In the genomic region with DNA sequence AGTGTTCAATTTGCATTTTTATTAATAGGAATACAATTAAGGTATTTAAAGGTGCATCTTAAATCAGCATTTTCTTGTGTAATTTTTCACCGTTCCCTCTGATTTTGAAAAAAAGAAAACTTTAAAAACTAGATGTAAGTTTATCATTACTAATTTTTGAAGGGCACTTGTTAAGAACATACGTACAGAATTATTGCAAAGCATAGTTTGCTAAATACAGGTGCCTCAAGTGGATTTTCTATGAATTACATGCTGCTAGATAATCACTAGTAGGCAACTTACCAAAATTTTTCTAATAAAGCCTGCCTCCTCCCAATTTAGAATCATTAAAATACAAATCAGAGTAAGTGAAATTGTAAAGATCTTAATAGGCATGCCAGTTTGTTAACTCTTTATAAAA, we compare ENCODE assay signal across 10 cellular contexts. TPM values are rescaled to one million over a fixed set of nuclear protein-coding genes. Genes with fewer than 3 reads are reported as not detected.
DNase-seq lines count a peak whose midpoint lies in the region; ATAC-seq and TF ChIP-seq lines count a peak whose summit lies in the region.
"Had no signal": no experiment of that assay in that cellular context is flagged by ENCODE, and none has a peak within 500 bp of the region (broad histone marks: within the 10 kb centered on the region; RNA-seq: fewer than 3 reads in every experiment).

No MANE protein-coding gene starts in this region.

- DNase-seq in natural killer cell (no peak), fibroblast of mammary gland (ENCODE audit: low read depth) (no peak), T-cell (no peak)
- DNase-seq in natural killer cell treated with Interleukin-12 subunit alpha and Interleukin-12 subunit beta and Interleukin-15 and Interleukin-18, amount 100 ng/mL, for 72 hours (ENCODE audit: low spot score): no peak
- no peak for DNase-seq in stimulated activated effector memory CD8-positive, alpha-beta T cell treated with anti-CD3 and anti-CD28 coated beads, Interleukin-12 subunit alpha, Interleukin-12 subunit beta, amount 100 ng/mL, for 72 hours (ENCODE audit: low spot score in 2 of 2)
- DNase-seq in activated CD4-positive, CD25-positive, alpha-beta regulatory T cell (lab: John Stamatoyannopoulos, UW): no peak
- DNase-seq: DMS79, left ventricle myocardium superior had no signal

- no peaks in the 10 kb centered on the region for H3K9me2 ChIP-seq in Loucy (replicated peaks; ENCODE audit: low read depth, low read length)

- H3K27ac Mint-ChIP-seq in natural killer cell (no peak overlapping the region), T-cell (no peak overlapping the region)
- no peak overlapping the region for H3K27ac Mint-ChIP-seq in natural killer cell treated with Interleukin-12 subunit alpha and Interleukin-12 subunit beta and Interleukin-15 and Interleukin-18, amount 100 ng/mL, for 72 hours
- H3K27ac Mint-ChIP-seq in stimulated activated effector memory CD8-positive, alpha-beta T cell treated with anti-CD3 and anti-CD28 coated beads, Interleukin-12 subunit alpha, Interleukin-12 subunit beta, amount 100 ng/mL, for 72 hours: no peak overlapping the region

- no peaks in the 10 kb centered on the region for H3F3A ChIP-seq in Loucy (ENCODE audit: low read depth)

- intact Hi-C loops in natural killer cell (cut with micrococcal nuclease): no loop called here

- H3K36me3 Mint-ChIP-seq in natural killer cell (no peaks in the 10 kb centered on the region), T-cell (no peaks in the 10 kb centered on the region)
- H3K36me3 Mint-ChIP-seq in natural killer cell treated with Interleukin-12 subunit alpha and Interleukin-12 subunit beta and Interleukin-15 and Interleukin-18, amount 100 ng/mL, for 72 hours: no peaks in the 10 kb centered on the region
- no peaks in the 10 kb centered on the region for H3K36me3 Mint-ChIP-seq in stimulated activated effector memory CD8-positive, alpha-beta T cell treated with anti-CD3 and anti-CD28 coated beads, Interleukin-12 subunit alpha, Interleukin-12 subunit beta, amount 100 ng/mL, for 72 hours

- H3K9me3 Mint-ChIP-seq in natural killer cell (no peaks in the 10 kb centered on the region), T-cell (no peaks in the 10 kb centered on the region)
- H3K9me3 Mint-ChIP-seq in natural killer cell treated with Interleukin-12 subunit alpha and Interleukin-12 subunit beta and Interleukin-15 and Interleukin-18, amount 100 ng/mL, for 72 hours: no peaks in the 10 kb centered on the region
- no peaks in the 10 kb centered on the region for H3K9me3 Mint-ChIP-seq in stimulated activated effector memory CD8-positive, alpha-beta T cell treated with anti-CD3 and anti-CD28 coated beads, Interleukin-12 subunit alpha, Interleukin-12 subunit beta, amount 100 ng/mL, for 72 hours

- H3K79me2 ChIP-seq in Loucy (ENCODE audit: insufficient read depth, low read length): no peaks in the 10 kb centered on the region

- TF ChIP-seq CTCF in natural killer cell (IDR thresholded peaks at IDR 0.05) (peak; percentile 10), Loucy (conservative IDR thresholded peaks at IDR 0.05; ENCODE audit: low read length) (peak; percentile 35; the same call in 1 of the 2 replicates), fibroblast of mammary gland (conservative IDR thresholded peaks at IDR 0.05; ENCODE audit: control insufficient read depth, insufficient read depth, low read depth, low read length) (peak; percentile 30)

- H3K4me3 Mint-ChIP-seq in natural killer cell (no peak overlapping the region), T-cell (no peak overlapping the region)
- no peak overlapping the region for H3K4me3 Mint-ChIP-seq in natural killer cell treated with Interleukin-12 subunit alpha and Interleukin-12 subunit beta and Interleukin-15 and Interleukin-18, amount 100 ng/mL, for 72 hours
- H3K4me3 Mint-ChIP-seq in stimulated activated effector memory CD8-positive, alpha-beta T cell treated with anti-CD3 and anti-CD28 coated beads, Interleukin-12 subunit alpha, Interleukin-12 subunit beta, amount 100 ng/mL, for 72 hours: no peak overlapping the region

- no peak overlapping the region for H3K4me2 ChIP-seq in Loucy (ENCODE audit: low read depth, low read length, poor library complexity, severe bottlenecking)

- H4K20me1 ChIP-seq in Loucy (ENCODE audit: insufficient read depth, low read length, poor library complexity, severe bottlenecking): no peaks in the 10 kb centered on the region

- H3K36me3 ChIP-seq in Loucy (ENCODE audit: insufficient read depth, low read length): no peaks in the 10 kb centered on the region

- POLR2A ChIA-PET in T-cell (lab: Charles Lee): no interaction called here

- no peaks in the 10 kb centered on the region for H3K27me3 ChIP-seq in Loucy (ENCODE audit: insufficient read depth, low read length, poor library complexity, severe bottlenecking)

- no peaks in the 10 kb centered on the region for H3K4me1 ChIP-seq in Loucy (ENCODE audit: insufficient read depth, low read length, poor library complexity, severe bottlenecking)

- H3K27me3 Mint-ChIP-seq in natural killer cell (ENCODE audit: low read depth in 2 of 2): no peaks in the 10 kb centered on the region
- H3K27me3 Mint-ChIP-seq in natural killer cell treated with Interleukin-12 subunit alpha and Interleukin-12 subunit beta and Interleukin-15 and Interleukin-18, amount 100 ng/mL, for 72 hours: peaks cover 0 to 2% of the 10 kb centered on the region in 2 donors
- H3K27me3 Mint-ChIP-seq in T-cell: no peaks in the 10 kb centered on the region

- CTCF ChIA-PET in T-cell (lab: Charles Lee): no interaction called here

- H2AFZ ChIP-seq in Loucy (ENCODE audit: low read length): no peak overlapping the region

- no peak overlapping the region for H3K9ac ChIP-seq in Loucy (ENCODE audit: low read depth, low read length, poor library complexity, severe bottlenecking)

- no peak overlapping the region for H3K4me3 ChIP-seq in Loucy (ENCODE audit: low read length, poor library complexity, severe bottlenecking)
- no peak overlapping the region for H3K4me3 ChIP-seq in fibroblast of mammary gland (ENCODE audit: control insufficient read depth, low read depth, low read length)

- H3K9me3 ChIP-seq in Loucy (ENCODE audit: insufficient read depth, low read depth, low read length): no peaks in the 10 kb centered on the region

- H3K4me1 Mint-ChIP-seq in natural killer cell: no peaks in the 10 kb centered on the region
- no peaks in the 10 kb centered on the region for H3K4me1 Mint-ChIP-seq in natural killer cell treated with Interleukin-12 subunit alpha and Interleukin-12 subunit beta and Interleukin-15 and Interleukin-18, amount 100 ng/mL, for 72 hours (ENCODE audit: low read depth in 2 of 2)
- peaks cover 19 to 32% (median 21%) of the 10 kb centered on the region in 3 donors for H3K4me1 Mint-ChIP-seq in T-cell
- no peaks in the 10 kb centered on the region for H3K4me1 Mint-ChIP-seq in stimulated activated effector memory CD8-positive, alpha-beta T cell treated with anti-CD3 and anti-CD28 coated beads, Interleukin-12 subunit alpha, Interleukin-12 subunit beta, amount 100 ng/mL, for 72 hours

- no peak for ATAC-seq in natural killer cell
- no peak for ATAC-seq in natural killer cell treated with Interleukin-12 subunit alpha and Interleukin-12 subunit beta and Interleukin-15 and Interleukin-18, amount 100 ng/mL, for 72 hours
- ATAC-seq in T-cell (replicated peaks in 1 of 4): no peak
- ATAC-seq in stimulated activated effector memory CD8-positive, alpha-beta T cell treated with anti-CD3 and anti-CD28 coated beads, Interleukin-12 subunit alpha, Interleukin-12 subunit beta, amount 100 ng/mL, for 72 hours: no peak
- ATAC-seq in HG02763 (IDR thresholded peaks at IDR 0.05; ENCODE audit: unreplicated experiment): no peak
- ATAC-seq: left ventricle myocardium superior had no signal

RNA-seq across cellular contexts. Expression of a gene that starts 8.5 kb away (rescaled TPM):
- total RNA-seq in natural killer cell (1 to 10 TPM; 1.8 to 2.2 (median 1.8) TPM), T-cell (10 to 100 TPM; 10.4 to 16.4 (median 10.9) TPM)
- total RNA-seq in natural killer cell treated with Interleukin-12 subunit alpha and Interleukin-12 subunit beta and Interleukin-15 and Interleukin-18, amount 100 ng/mL, for 72 hours: 1 to 10 TPM in 1 of 2 donors, under 1 TPM in 1; 0.98 to 2.4 TPM
